9 cellular contexts compared by ENCODE assay signal in the genomic region with DNA sequence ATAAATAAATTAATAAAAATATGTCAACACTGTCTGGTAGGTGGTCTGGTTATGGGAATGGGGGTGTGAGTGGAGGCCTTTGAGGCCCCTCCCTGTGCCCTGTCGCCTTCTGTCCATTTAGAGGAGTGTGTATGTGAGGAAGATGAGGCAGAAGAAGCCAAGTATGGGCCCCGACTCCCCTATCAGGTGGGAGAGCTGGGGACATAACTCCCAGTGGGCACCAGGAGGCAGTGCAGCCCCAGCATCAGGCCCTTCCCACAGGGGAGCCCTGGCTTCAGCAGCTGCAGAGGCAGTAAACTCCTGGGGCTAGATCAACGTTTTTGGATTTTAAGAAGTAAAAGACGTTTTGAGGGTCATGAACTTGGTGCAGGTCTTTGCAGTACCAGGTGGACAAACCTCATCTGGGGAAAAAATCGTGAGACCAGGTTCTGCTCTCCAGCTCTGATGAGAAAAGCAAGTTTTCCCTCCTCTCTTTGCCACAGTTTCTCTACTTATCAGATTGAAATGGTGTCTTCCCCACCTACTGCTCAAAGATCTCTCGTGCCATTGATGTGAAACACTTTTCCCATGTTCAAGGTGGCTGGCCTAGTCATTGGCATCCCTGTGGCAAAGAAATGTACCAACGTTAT.
DNase-seq lines count a peak whose midpoint lies in the region; TF ChIP-seq lines count a peak whose summit lies in the region.
"Had no signal": no experiment of that assay in that cellular context is flagged by ENCODE, and none has a peak within 500 bp of the region (broad histone marks: within the 10 kb centered on the region; RNA-seq: fewer than 3 reads in every experiment).

No MANE protein-coding gene starts in this region.

- H3K27ac Mint-ChIP-seq in Caco-2 (ENCODE audit: unreplicated experiment) (no peak overlapping the region), nephron (peak overlapping the region in 2 of 3 experiments; percentile 76 to 83)
- H3K27ac Mint-ChIP-seq: activated naive CD4-positive, alpha-beta T cell treated with anti-CD3 and anti-CD28 coated beads, Interleukin-2, amount 50 U/mL, for 24 hours had no signal

- no peak overlapping the region for H3K27ac ChIP-seq in OCI-LY7 (ENCODE audit: low read depth, low read length, poor library complexity, severe bottlenecking)

- H3K4me1 Mint-ChIP-seq in Caco-2 (ENCODE audit: low read depth, unreplicated experiment) (no peaks in the 10 kb centered on the region), nephron (peaks cover 36% of the 10 kb centered on the region)
- H3K4me1 Mint-ChIP-seq: activated naive CD4-positive, alpha-beta T cell treated with anti-CD3 and anti-CD28 coated beads, Interleukin-2, amount 50 U/mL, for 24 hours had no signal

- H3K4me3 ChIP-seq in Caco-2 (ENCODE audit: low read depth, low read length) (no peak overlapping the region), OCI-LY7 (ENCODE audit: low read depth, low read length, poor library complexity, severe bottlenecking) (no peak overlapping the region)

- H3K36me3 ChIP-seq in Caco-2 (ENCODE audit: control insufficient read depth, insufficient read depth, low read length) (no peaks in the 10 kb centered on the region), OCI-LY7 (ENCODE audit: insufficient read depth, low read length) (no peaks in the 10 kb centered on the region)

- intact Hi-C loops in Caco-2 (cut with micrococcal nuclease; ENCODE audit: unreplicated experiment), result loop anchor here (1.0 kb wide), 3 partner anchors 99 to 334 kb away; no protein-coding TSS in a partner anchor
- intact Hi-C loops in OCI-LY7 (cut with micrococcal nuclease; ENCODE audit: unreplicated experiment), result loop anchor here (1.0 to 10.0 kb wide), 4 partner anchors 140 to 334 kb away; no protein-coding TSS in a partner anchor

- H3K4me2 ChIP-seq in OCI-LY7 (ENCODE audit: low read length), result no peak overlapping the region

- H2AFZ ChIP-seq in OCI-LY7 (ENCODE audit: low read length), result no peak overlapping the region

- no peaks in the 10 kb centered on the region for H3K27me3 ChIP-seq in Caco-2 (replicated peaks; ENCODE audit: control insufficient read depth, insufficient read depth, low read length)

- H3K4me3 Mint-ChIP-seq in Caco-2 (ENCODE audit: unreplicated experiment) (no peak overlapping the region), nephron (no peak overlapping the region)
- H3K4me3 Mint-ChIP-seq: activated naive CD4-positive, alpha-beta T cell treated with anti-CD3 and anti-CD28 coated beads, Interleukin-2, amount 50 U/mL, for 24 hours had no signal

- no peaks in the 10 kb centered on the region for H3K9me2 ChIP-seq in OCI-LY7 (ENCODE audit: insufficient read depth, low read length)

- POLR2A ChIA-PET in Caco-2 (lab: Charles Lee) (no interaction called here), OCI-LY7 (lab: Charles Lee) (no interaction called here)

- H4K20me1 ChIP-seq in OCI-LY7 (ENCODE audit: insufficient read depth, low read length), result no peaks in the 10 kb centered on the region

- DNase-seq in Caco-2 (peak; percentile 74 to 80), GM20000 (ENCODE audit: low spot score) (peak; percentile 83), HT1080 (ENCODE audit: low read depth) (peak; percentile 49), OCI-LY7 (ENCODE audit: low spot score) (peak; percentile 76), activated T-cell treated with anti-CD3 and anti-CD28 coated beads for 48 hours (ENCODE audit: low read depth) (peak; percentile 64), fibroblast of gingiva (ENCODE audit: low read depth) (peak; percentile 65)
- DNase-seq in stimulated activated naive CD4-positive, alpha-beta T cell treated with Interleukin-2 at 50 U/mL for 16 hours (lab: John Stamatoyannopoulos, UW), result peak; percentile 71

- H3K9me3 ChIP-seq in Caco-2, result no peaks in the 10 kb centered on the region
- H3K9me3 ChIP-seq in OCI-LY7 (ENCODE audit: low read length), result no peaks in the 10 kb centered on the region

- H3K36me3 Mint-ChIP-seq in Caco-2 (ENCODE audit: insufficient read depth, unreplicated experiment), result no peaks in the 10 kb centered on the region
- no peaks in the 10 kb centered on the region for H3K36me3 Mint-ChIP-seq in nephron (ENCODE audit: low read depth)
- H3K36me3 Mint-ChIP-seq: activated naive CD4-positive, alpha-beta T cell treated with anti-CD3 and anti-CD28 coated beads, Interleukin-2, amount 50 U/mL, for 24 hours had no signal

- CTCF ChIA-PET in Caco-2 (lab: Charles Lee), result interaction anchor here (1.1 to 2.0 kb wide), 4 partner anchors 9 to 333 kb away, joined by 3 to 17 read pairs (median 10); no protein-coding TSS in a partner anchor
- CTCF ChIA-PET in OCI-LY7 (lab: Charles Lee; ENCODE audit: unreplicated experiment), result no interaction called here

- H3K27me3 Mint-ChIP-seq in Caco-2 (ENCODE audit: insufficient read depth, unreplicated experiment), result no peaks in the 10 kb centered on the region
- peaks cover 2% of the 10 kb centered on the region for H3K27me3 Mint-ChIP-seq in nephron (ENCODE audit: low read depth)
- H3K27me3 Mint-ChIP-seq: activated naive CD4-positive, alpha-beta T cell treated with anti-CD3 and anti-CD28 coated beads, Interleukin-2, amount 50 U/mL, for 24 hours had no signal

- no peaks in the 10 kb centered on the region for H3K79me2 ChIP-seq in OCI-LY7 (ENCODE audit: insufficient read depth, low read depth, low read length)

- no TSS peak for BruUV-seq in Caco-2 (replicated peaks; lab: Mats Ljungman, UMichigan)
- BruUV-seq in OCI-LY7 (replicated peaks; lab: Mats Ljungman, UMichigan), result no TSS peak

- H3K4me1 ChIP-seq in Caco-2, result no peaks in the 10 kb centered on the region
- no peaks in the 10 kb centered on the region for H3K4me1 ChIP-seq in OCI-LY7 (ENCODE audit: insufficient read depth, low read length, poor library complexity, severe bottlenecking)

- H3K9me3 Mint-ChIP-seq in Caco-2 (ENCODE audit: unreplicated experiment), result no peaks in the 10 kb centered on the region
- no peaks in the 10 kb centered on the region for H3K9me3 Mint-ChIP-seq in nephron
- H3K9me3 Mint-ChIP-seq: activated naive CD4-positive, alpha-beta T cell treated with anti-CD3 and anti-CD28 coated beads, Interleukin-2, amount 50 U/mL, for 24 hours had no signal

- peak; percentile 87 to 92 for TF ChIP-seq CTCF in Caco-2 (IDR thresholded peaks at IDR 0.05; ENCODE audit: insufficient read depth in 1 of 2, low read depth in 1 of 2, low read length in 1 of 2, severe bottlenecking in 1 of 2, unreplicated experiment in 1 of 2)
- TF ChIP-seq CTCF in GM20000 (IDR thresholded peaks at IDR 0.05; ENCODE audit: extremely low read depth, missing control alignments), result peak; percentile 88
- TF ChIP-seq CTCF in OCI-LY7 (conservative IDR thresholded peaks at IDR 0.05; ENCODE audit: low read length), result peak; percentile 93
- peak; percentile 90 to 97 (median 92) for TF ChIP-seq CTCF in nephron (IDR thresholded peaks at IDR 0.05; ENCODE audit: unreplicated experiment in 3 of 3)
